8 cellular contexts compared by ENCODE assay signal in genomic region chr3:23740517-23741402, GRCh38.
DNase-seq lines count a peak whose midpoint lies in the region; ATAC-seq, FAIRE-seq and TF ChIP-seq lines count a peak whose summit lies in the region.

No MANE protein-coding gene starts in this region.

- H3K9me3 Mint-ChIP-seq in CD4-positive, alpha-beta memory T cell = no peaks in the 10 kb centered on the region

- peak overlapping the region; percentile 35 for H3K9ac ChIP-seq in endothelial cell of umbilical vein (replicated peaks; ENCODE audit: extremely low read depth, insufficient read depth, low read length)

- CTCF ChIA-PET in Panc1 (lab: Charles Lee) = no interaction called here
- CTCF ChIA-PET in endothelial cell of umbilical vein (lab: Charles Lee) = interaction anchor here (0.7 kb wide), 1 partner anchor 21 kb away, joined by 4 read pairs; no protein-coding TSS in a partner anchor
- CTCF ChIA-PET in CD4-positive, alpha-beta memory T cell (lab: Charles Lee; ENCODE audit: partially characterized antibody) = no interaction called here

- no peak overlapping the region for H3K4me3 Mint-ChIP-seq in CD4-positive, alpha-beta memory T cell

- dilution Hi-C loops in endothelial cell of umbilical vein (cut with MboI; ENCODE audit: extremely low pct_ligation_motif_present, low sequenced_read_pairs) = no loop called here

- BruUV-seq in Panc1 (replicated peaks; lab: Mats Ljungman, UMichigan) (no TSS peak), endothelial cell of umbilical vein (replicated peaks; lab: Mats Ljungman, UMichigan) (TSS peak; percentile 83)

- H3K9me3 ChIP-seq in Panc1 (ENCODE audit: control insufficient read depth, insufficient read depth, low read depth, low read length) (no peaks in the 10 kb centered on the region), endothelial cell of umbilical vein (replicated peaks; ENCODE audit: control insufficient read depth, insufficient read depth, low read length) (no peaks in the 10 kb centered on the region), stomach (no peaks in the 10 kb centered on the region)
- no peaks in the 10 kb centered on the region for H3K9me3 ChIP-seq in CD4-positive, alpha-beta memory T cell (ENCODE audit: control insufficient read depth in 1 of 2, low read length in 2 of 2)

- H3K27me3 ChIP-seq in Panc1 (ENCODE audit: control insufficient read depth, insufficient read depth, low read length) = no peaks in the 10 kb centered on the region
- no peaks in the 10 kb centered on the region for H3K27me3 ChIP-seq in endothelial cell of umbilical vein (ENCODE audit: control insufficient read depth in 2 of 2, insufficient read depth in 2 of 2, low read length in 2 of 2)
- peaks cover 0 to 9% (median 0%) of the 10 kb centered on the region in 3 donors for H3K27me3 ChIP-seq in stomach
- H3K27me3 ChIP-seq in CD4-positive, alpha-beta memory T cell (ENCODE audit: insufficient read depth, low read length) = peaks cover 5% of the 10 kb centered on the region

- peaks cover 4 to 6% of the 10 kb centered on the region in 2 donors for H3K27me3 Mint-ChIP-seq in CD4-positive, alpha-beta memory T cell

- H3K4me1 ChIP-seq in Panc1 (ENCODE audit: control insufficient read depth, insufficient read depth, low read length) (peaks cover 6% of the 10 kb centered on the region; the same call in 1 of the 2 replicates), endothelial cell of umbilical vein (ENCODE audit: control insufficient read depth, extremely low read depth, insufficient read depth, low read length) (peaks cover 35% of the 10 kb centered on the region), stomach (peaks cover 9 to 49% (median 37%) of the 10 kb centered on the region in 4 donors)
- H3K4me1 ChIP-seq in CD4-positive, alpha-beta memory T cell (ENCODE audit: insufficient read depth, low read length) = no peaks in the 10 kb centered on the region

- TF ChIP-seq POLR2A in endothelial cell of umbilical vein (IDR thresholded peaks at IDR 0.05; ENCODE audit: low read depth, low read length) = peak; percentile 21
- TF ChIP-seq POLR2A in stomach (IDR thresholded peaks at IDR 0.05) = no peak

- H3K9me1 ChIP-seq in endothelial cell of umbilical vein (replicated peaks; ENCODE audit: control insufficient read depth, extremely low read depth, insufficient read depth, low read length) = no peaks in the 10 kb centered on the region

- TF ChIP-seq EP300 in stomach (IDR thresholded peaks at IDR 0.05) = no peak

- no peaks in the 10 kb centered on the region for H3K36me3 ChIP-seq in Panc1 (ENCODE audit: control insufficient read depth, insufficient read depth, low read length)
- no peaks in the 10 kb centered on the region for H3K36me3 ChIP-seq in endothelial cell of umbilical vein (ENCODE audit: control insufficient read depth in 2 of 2, extremely low read depth in 1 of 2, insufficient read depth in 2 of 2, low read length in 2 of 2)
- no peaks in the 10 kb centered on the region for H3K36me3 ChIP-seq in stomach
- H3K36me3 ChIP-seq in CD4-positive, alpha-beta memory T cell (ENCODE audit: insufficient read depth, low read length) = no peaks in the 10 kb centered on the region

- DNase-seq in stimulated activated CD4-positive, alpha-beta T cell treated with anti-CD3 and anti-CD28 coated beads, Interleukin-12 subunit alpha, Interleukin-12 subunit beta, amount 100 ng/mL, for 48 hours (ENCODE audit: low read depth in 2 of 3, low spot score in 1 of 3) = peak in 2 of 3 donors; percentile 26 to 34
- no peak for DNase-seq in stimulated activated CD4-positive, alpha-beta T cell treated with anti-CD3 and anti-CD28 coated beads, Interleukin-4, amount 100 ng/mL, for 1 hour
- DNase-seq in Panc1 (ENCODE audit: low read depth, low spot score) = peak; percentile 90
- peak; percentile 93 for DNase-seq in endothelial cell of umbilical vein (ENCODE audit: low read depth, low spot score)
- peak; percentile 55 for DNase-seq in stomach
- DNase-seq in NCI-H2227 (lab: John Stamatoyannopoulos, UW; ENCODE audit: unreplicated experiment) = no peak
- no peak for DNase-seq in CD4-positive, alpha-beta memory T cell

- H3K4me2 ChIP-seq in endothelial cell of umbilical vein (ENCODE audit: insufficient read depth, low read length) = peak overlapping the region; percentile 47

- no peak for TF ChIP-seq CTCF in Panc1 (IDR thresholded peaks at IDR 0.05)
- TF ChIP-seq CTCF in endothelial cell of umbilical vein (IDR thresholded peaks at IDR 0.05; ENCODE audit: extremely low read depth in 1 of 2, insufficient read depth in 1 of 2, low read depth in 1 of 2, low read length in 2 of 2) = no peak
- no peak for TF ChIP-seq CTCF in stomach (IDR thresholded peaks at IDR 0.05)

- 32 to 56% (median 47%) methylated on average over 8 of the region's 8 CpGs for WGBS in stomach, 5 donors

- H3K36me3 Mint-ChIP-seq in CD4-positive, alpha-beta memory T cell = no peaks in the 10 kb centered on the region

- POLR2A ChIA-PET in Panc1 (lab: Charles Lee) = no interaction called here
- POLR2A ChIA-PET in endothelial cell of umbilical vein (lab: Charles Lee) = no interaction called here
- POLR2A ChIA-PET in CD4-positive, alpha-beta memory T cell (lab: Charles Lee; ENCODE audit: partially characterized antibody) = no interaction called here

- intact Hi-C loops in Panc1 (cut with micrococcal nuclease; ENCODE audit: unreplicated experiment) (no loop called here), endothelial cell of umbilical vein (cut with micrococcal nuclease) (loop anchor here (1.0 to 10.0 kb wide), 5 partner anchors 55 to 416 kb away; partner anchors contain the start of gene NR1D2), stomach (cut with DNase I; ENCODE audit: low total_unique reads) (no loop called here)
- intact Hi-C loops in CD4-positive, alpha-beta memory T cell (cut with micrococcal nuclease) = no loop called here

- in situ Hi-C loops in Panc1 (cut with HindIII; ENCODE audit: low pct_unique_long_range_greater_than_20kb, low sequenced_read_pairs) = no loop called here

- FAIRE-seq in endothelial cell of umbilical vein (lab: Jason Lieb, UNC) = peak; percentile 84

- H4K20me1 ChIP-seq in endothelial cell of umbilical vein (replicated peaks; ENCODE audit: control insufficient read depth, extremely low read depth, insufficient read depth, low read length) = no peaks in the 10 kb centered on the region

- H2AFZ ChIP-seq in endothelial cell of umbilical vein (ENCODE audit: low read depth, low read length) = peak overlapping the region; percentile 3

- H3K4me3 ChIP-seq in Panc1 (ENCODE audit: low read depth in 2 of 2, low read length in 2 of 2) (peak overlapping the region in 1 of 2 experiments; percentile 10; a peak in 2 of 4 replicates), endothelial cell of umbilical vein (replicated peaks in 1 of 3; ENCODE audit: insufficient read depth in 1 of 3, low read depth in 1 of 3, low read length in 3 of 3) (peak overlapping the region in 1 of 3 experiments; percentile 23), stomach (no peak overlapping the region)
- H3K4me3 ChIP-seq in CD4-positive, alpha-beta memory T cell (ENCODE audit: low read length in 2 of 2) = no peak overlapping the region

- H3K27ac ChIP-seq in Panc1 (ENCODE audit: low read length) = no peak overlapping the region
- peak overlapping the region; percentile 66 for H3K27ac ChIP-seq in endothelial cell of umbilical vein (ENCODE audit: insufficient read depth, low read depth, low read length)
- peak overlapping the region; percentile 22 to 67 (median 41) for H3K27ac ChIP-seq in stomach
- H3K27ac ChIP-seq in CD4-positive, alpha-beta memory T cell (ENCODE audit: low read depth, low read length) = no peak overlapping the region

- no peaks in the 10 kb centered on the region for H3K79me2 ChIP-seq in endothelial cell of umbilical vein (ENCODE audit: control insufficient read depth, insufficient read depth, low read length)

- peak overlapping the region in 1 of 7 donors; percentile 25 for H3K27ac Mint-ChIP-seq in CD4-positive, alpha-beta memory T cell

- ATAC-seq in HG02973 (IDR thresholded peaks at IDR 0.05; ENCODE audit: unreplicated experiment) (peak; percentile 94), Panc1 (peak; percentile 64)

- H3K4me1 Mint-ChIP-seq in CD4-positive, alpha-beta memory T cell = peaks cover 0 to 4% (median 0%) of the 10 kb centered on the region in 4 donors

TF ChIP-seq in endothelial cell of umbilical vein, 7 proteins besides CTCF, POLR2A, EP300 and RAD21:
- no peak for TF ChIP-seq MAX (IDR thresholded peaks at IDR 0.05; ENCODE audit: insufficient read depth, insufficient read length)
- TF ChIP-seq MYC (IDR thresholded peaks at IDR 0.05; ENCODE audit: low read depth, low read length) = no peak
- peak; percentile 93 for TF ChIP-seq GATA2 (IDR thresholded peaks at IDR 0.05; ENCODE audit: insufficient read depth, insufficient read length, low read depth, low read length)
- peak; percentile 97 for TF ChIP-seq FOS (IDR thresholded peaks at IDR 0.05; ENCODE audit: borderline replicate concordance, insufficient read depth, low read length)
- TF ChIP-seq POLR2AphosphoS5 (IDR thresholded peaks at IDR 0.05; ENCODE audit: insufficient read depth, low read depth, low read length) = peak; percentile 82
- no peak for TF ChIP-seq EZH2 (IDR thresholded peaks at IDR 0.05; ENCODE audit: borderline replicate concordance, low read depth, low read length, severe bottlenecking)
- peak; percentile 86 for TF ChIP-seq JUN (IDR thresholded peaks at IDR 0.05; ENCODE audit: borderline replicate concordance, insufficient read depth, insufficient read length, low read depth)

Comparison
In these comparisons a context has a peak if more than half of its experiments do, and no peak if none do; other contexts are left out.
1. DNase-seq: peak in stimulated activated CD4-positive, alpha-beta T cell treated with anti-CD3 and anti-CD28 coated beads, Interleukin-12 subunit alpha, Interleukin-12 subunit beta, amount 100 ng/mL, for 48 hours (2 of 3), Panc1 (single experiment), endothelial cell of umbilical vein (single experiment) and stomach (single experiment); none in stimulated activated CD4-positive, alpha-beta T cell treated with anti-CD3 and anti-CD28 coated beads, Interleukin-4, amount 100 ng/mL, for 1 hour (single experiment), NCI-H2227 (single experiment) and CD4-positive, alpha-beta memory T cell (0 of 5).
2. H3K27ac ChIP-seq: peak in endothelial cell of umbilical vein (single experiment) and stomach (5 of 5); none in Panc1 (single experiment) and CD4-positive, alpha-beta memory T cell (single experiment).